ENCODE assay signal across 8 cellular contexts in the genomic region with DNA sequence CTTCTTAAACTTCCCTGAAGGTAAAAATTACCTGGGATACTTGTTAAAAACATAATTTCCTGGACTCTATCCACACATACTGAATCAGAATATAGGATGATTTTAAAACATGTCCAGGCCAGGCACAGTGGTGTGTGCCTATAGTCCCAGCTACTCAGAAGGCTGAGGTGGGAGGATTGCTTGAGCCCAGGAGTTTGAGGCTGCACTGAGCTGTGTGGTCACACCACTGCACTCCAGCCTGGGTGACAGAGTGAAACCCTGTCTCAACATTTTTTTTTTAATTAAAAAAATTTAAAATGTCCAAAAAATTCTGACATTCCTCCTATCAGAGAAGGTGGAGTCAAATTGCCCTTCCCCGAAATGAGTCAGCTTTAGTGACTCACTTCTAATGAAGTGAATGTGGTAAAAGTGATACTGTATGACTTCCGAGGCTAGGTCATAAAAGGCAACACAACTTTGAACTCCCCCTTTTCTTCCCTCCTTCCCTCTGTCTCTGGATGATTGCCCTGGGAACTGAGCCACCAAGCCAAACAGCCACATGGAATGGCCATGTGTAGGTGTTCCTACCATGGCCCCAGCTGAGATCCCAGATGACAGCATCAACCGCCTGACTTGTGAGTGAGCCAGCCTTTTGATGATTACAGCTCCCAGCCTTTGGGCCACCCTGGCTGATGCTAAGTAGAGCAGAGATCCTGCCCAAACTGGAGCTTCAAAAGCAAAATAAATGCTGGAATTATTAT. TPM values are rescaled to one million over a fixed set of nuclear protein-coding genes. Genes with fewer than 3 reads are reported as not detected.
A peak's percentile ranks its signal among the peaks of the same experiment; 100 is the strongest.
DNase-seq lines count a peak whose midpoint lies in the region; TF ChIP-seq lines count a peak whose summit lies in the region.

No MANE protein-coding gene starts in this region.

- no peaks in the 10 kb centered on the region for H3K9me3 ChIP-seq in Caco-2

- H3K9me3 Mint-ChIP-seq in Caco-2 (ENCODE audit: unreplicated experiment) (no peaks in the 10 kb centered on the region), osteocyte (ENCODE audit: unreplicated experiment) (no peaks in the 10 kb centered on the region)

- H3K27ac ChIP-seq in epithelial cell of prostate: peak overlapping the region; percentile 94

- H3K4me3 ChIP-seq in Caco-2 (ENCODE audit: low read depth, low read length) (no peak overlapping the region), HFF-Myc (replicated peaks; ENCODE audit: low read depth, low read length) (no peak overlapping the region)

- no peak for TF ChIP-seq CTCF in Caco-2 (IDR thresholded peaks at IDR 0.05; ENCODE audit: insufficient read depth in 1 of 2, low read depth in 1 of 2, low read length in 1 of 2, severe bottlenecking in 1 of 2, unreplicated experiment in 1 of 2)
- no peak for TF ChIP-seq CTCF in HFF-Myc (IDR thresholded peaks at IDR 0.05; ENCODE audit: low read depth, low read length, missing control alignments)
- TF ChIP-seq CTCF in osteocyte (IDR thresholded peaks at IDR 0.05): no peak

- POLR2A ChIA-PET in Caco-2 (lab: Charles Lee): no interaction called here

- H3K27me3 Mint-ChIP-seq in Caco-2 (ENCODE audit: insufficient read depth, unreplicated experiment) (no peaks in the 10 kb centered on the region), osteocyte (ENCODE audit: unreplicated experiment) (no peaks in the 10 kb centered on the region)

- H3K4me3 Mint-ChIP-seq in Caco-2 (ENCODE audit: unreplicated experiment): no peak overlapping the region
- no peak overlapping the region for H3K4me3 Mint-ChIP-seq in osteocyte (ENCODE audit: unreplicated experiment)

- intact Hi-C loops in Caco-2 (cut with micrococcal nuclease; ENCODE audit: unreplicated experiment): no loop called here

- CTCF ChIA-PET in Caco-2 (lab: Charles Lee): interaction anchor here (0.9 kb wide), 1 partner anchor 137 kb away, joined by 3 read pairs; no protein-coding TSS in a partner anchor

- no TSS peak for BruUV-seq in Caco-2 (replicated peaks; lab: Mats Ljungman, UMichigan)

- H3K36me3 Mint-ChIP-seq in Caco-2 (ENCODE audit: insufficient read depth, unreplicated experiment) (peaks cover 28% of the 10 kb centered on the region), osteocyte (ENCODE audit: unreplicated experiment) (peaks cover 11% of the 10 kb centered on the region)

- peaks cover 2% of the 10 kb centered on the region; the same call in 1 of the 2 replicates for H3K36me3 ChIP-seq in Caco-2 (ENCODE audit: control insufficient read depth, insufficient read depth, low read length)

- peak in 1 of 2 experiments; percentile 59 for DNase-seq in Caco-2
- peak; percentile 98 for DNase-seq in HFF-Myc (ENCODE audit: extremely low read depth, low read depth)
- peak; percentile 62 to 89 for DNase-seq in SW 1271 (lab: John Stamatoyannopoulos, UW)
- peak; percentile 94 for DNase-seq in epithelial cell of prostate (ENCODE audit: low read depth, low spot score)
- no peak for DNase-seq in osteocyte (ENCODE audit: extremely low spot score, unreplicated experiment)
- no peak for DNase-seq in NCI-H526 treated with DMSO at 0.1 percent for 48 hours (lab: John Stamatoyannopoulos, UW)
- DNase-seq in D341Med (ENCODE audit: low spot score): no peak
- DNase-seq in RPMI8226: no peak

- H3K4me1 Mint-ChIP-seq in Caco-2 (ENCODE audit: low read depth, unreplicated experiment) (peaks cover 40% of the 10 kb centered on the region), osteocyte (ENCODE audit: unreplicated experiment) (peaks cover 34% of the 10 kb centered on the region)

- peaks cover 63% of the 10 kb centered on the region for H3K4me1 ChIP-seq in Caco-2

- no peaks in the 10 kb centered on the region for H3K27me3 ChIP-seq in Caco-2 (replicated peaks; ENCODE audit: control insufficient read depth, insufficient read depth, low read length)

- peak overlapping the region; percentile 65 for H3K27ac Mint-ChIP-seq in Caco-2 (ENCODE audit: unreplicated experiment)
- H3K27ac Mint-ChIP-seq in osteocyte (ENCODE audit: unreplicated experiment): peak overlapping the region; percentile 86

RNA-seq across cellular contexts. Expression of gene LIMA1, which starts 36.3 kb away (rescaled TPM):
- total RNA-seq in Caco-2 (2022) (50.3 and 53.5 TPM in 2 replicates), osteocyte (96.6 and 98.5 TPM in 2 replicates)

Comparison
In these comparisons a context has a peak if more than half of its experiments do, and no peak if none do; other contexts are left out.
1. DNase-seq: peak in HFF-Myc (single experiment), SW 1271 (2 of 2) and epithelial cell of prostate (single experiment); none in osteocyte (single experiment), NCI-H526 treated with DMSO at 0.1 percent for 48 hours (single experiment), D341Med (single experiment) and RPMI8226 (single experiment).